1 cellular context compared by ENCODE assay signal in the genomic region with DNA sequence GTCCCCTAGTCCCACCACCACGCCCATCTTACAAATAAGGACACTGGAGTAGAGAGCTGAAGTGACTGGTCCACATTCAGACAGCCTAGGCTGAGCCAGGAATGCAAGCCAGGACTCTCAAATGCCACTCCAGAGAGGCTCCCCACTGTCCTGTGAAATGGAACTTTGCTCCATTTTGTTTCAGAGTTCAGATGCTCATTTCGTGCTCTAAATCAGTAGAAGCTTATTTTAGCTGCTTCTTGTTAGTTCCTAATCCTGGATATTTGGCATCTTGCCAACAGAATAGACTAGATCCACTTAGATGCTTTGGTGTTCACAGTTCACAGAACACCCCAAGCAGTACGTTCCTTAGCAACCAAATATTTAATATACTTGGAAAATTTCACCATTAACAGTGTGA.
TF ChIP-seq lines count a peak whose summit lies in the region.

No MANE protein-coding gene starts in this region.

TF ChIP-seq in K562, 482 proteins besides CTCF, POLR2A, EP300 and RAD21:
- TF ChIP-seq IRF1 (CRISPR knock-in tag; IDR thresholded peaks at IDR 0.05; ENCODE audit: borderline replicate concordance) (no peak), SMAD1 (IDR thresholded peaks at IDR 0.05; ENCODE audit: low read depth, low read length, partially characterized antibody) (peak; percentile 61), NFIC (IDR thresholded peaks at IDR 0.05) (peak; percentile 99), ZNF174 (CRISPR knock-in tag; IDR thresholded peaks at IDR 0.05) (no peak), NFIX (CRISPR knock-in tag; IDR thresholded peaks at IDR 0.05; ENCODE audit: low read depth) (peak; percentile 97), HDAC2 (IDR thresholded peaks at IDR 0.05) (no peak), NCOA1 (IDR thresholded peaks at IDR 0.05; ENCODE audit: low read depth) (no peak), ETV6 (IDR thresholded peaks at IDR 0.05; ENCODE audit: borderline replicate concordance in 1 of 2, low read depth in 2 of 2, low read length in 1 of 2) (no peak), ETV6 (CRISPR knock-in tag; IDR thresholded peaks at IDR 0.05; ENCODE audit: borderline replicate concordance) (no peak)
